28 cellular contexts compared by ENCODE assay signal in the genomic region with DNA sequence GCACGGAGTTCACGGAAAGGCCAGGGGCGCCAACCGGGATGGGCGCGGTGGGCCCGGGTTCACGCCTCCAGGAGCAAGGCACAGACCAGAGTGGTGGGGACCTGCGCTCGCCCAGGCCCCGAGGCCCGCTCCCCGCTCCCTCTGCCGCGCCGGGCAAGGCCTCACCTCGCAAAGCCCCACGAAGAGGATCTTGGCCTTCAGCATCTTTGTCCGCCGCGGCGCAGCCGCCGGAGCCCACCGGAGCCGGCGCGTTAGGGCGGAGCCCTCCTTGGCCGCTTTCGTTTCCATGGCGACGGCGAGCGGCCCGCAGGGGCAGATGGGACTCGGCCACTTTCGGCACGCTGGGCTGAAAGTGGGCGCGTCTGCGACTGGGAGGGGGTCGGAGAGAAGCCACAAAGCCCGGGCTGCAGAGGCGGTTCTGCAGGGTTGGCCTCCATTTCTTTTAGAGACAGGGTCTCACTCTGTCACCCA.
"Had no signal": no experiment of that assay in that cellular context is flagged by ENCODE, and none has a peak within 500 bp of the region (broad histone marks: within the 10 kb centered on the region; RNA-seq: fewer than 3 reads in every experiment).

No MANE protein-coding gene starts in this region.

- H3K9ac ChIP-seq: neural progenitor cell, parathyroid adenoma had no signal

- DNase-seq: heart right ventricle; islet precursor cell; left ventricle myocardium inferior; naive B cell; natural killer cell; nephron progenitor cell; occipital lobe; stimulated activated CD4-positive, alpha-beta T cell treated with anti-CD3 and anti-CD28 coated beads, Interleukin-12 subunit alpha, Interleukin-12 subunit beta, amount 100 ng/mL, for 4 hours; stimulated activated CD4-positive, alpha-beta T cell treated with anti-CD3 and anti-CD28 coated beads, Interleukin-15, amount 100 ng/mL, for 24 hours; stimulated activated CD4-positive, alpha-beta T cell treated with anti-CD3 and anti-CD28 coated beads, Interleukin-2, amount 100 ng/mL, for 24 hours; stimulated activated CD4-positive, alpha-beta T cell treated with anti-CD3 and anti-CD28 coated beads, Interleukin-4, amount 100 ng/mL, for 1 hour; stimulated activated naive B cell treated with anti-CD40 and anti-IgM and Interleukin-4, amounts not matched to agents 10 μg/mL and 1 μg/mL and 100 μg/mL, for 72 hours; stimulated activated naive CD8-positive, alpha-beta T cell treated with anti-CD3 and anti-CD28 coated beads, Interleukin-15, Interleukin-2, amounts not matched to agents 100 U/mL and 50 U/mL, for 24 hours; stomach; uterus had no signal

- H3K79me2 ChIP-seq: hepatocyte, parathyroid adenoma had no signal

- ATAC-seq: heart right ventricle; natural killer cell; right lobe of liver; stimulated activated naive B cell treated with anti-CD40 and anti-IgM and Interleukin-4, amounts not matched to agents 10 μg/mL and 1 μg/mL and 100 μg/mL, for 72 hours; stimulated activated naive CD8-positive, alpha-beta T cell treated with anti-CD3 and anti-CD28 coated beads, Interleukin-15, Interleukin-2, amounts not matched to agents 100 U/mL and 50 U/mL, for 24 hours had no signal

- H3K27me3 ChIP-seq: heart right ventricle, hepatocyte, neural progenitor cell, neutrophil, right atrium auricular region, right lobe of liver, stomach, tibial artery, uterus had no signal

- H3K4me3 ChIP-seq: heart right ventricle, hepatocyte, left ventricle myocardium inferior, lung, neural progenitor cell, right atrium auricular region, right lobe of liver, skin epidermis, stomach, thoracic aorta, tibial artery, uterus had no signal

- H2AFZ ChIP-seq: hepatocyte, neural progenitor cell, parathyroid adenoma had no signal

- H3K36me3 ChIP-seq: heart right ventricle, left ventricle myocardium inferior, neural progenitor cell, neutrophil, right atrium auricular region, right lobe of liver, stomach, thoracic aorta, tibial artery, uterus had no signal

- H3K27me3 Mint-ChIP-seq: memory B cell; naive B cell; progenitor cell of endocrine pancreas; stimulated activated naive B cell treated with anti-CD40 and anti-IgM and Interleukin-4, amounts not matched to agents 10 μg/mL and 1 μg/mL and 100 μg/mL, for 72 hours; type B pancreatic cell had no signal

- H3K4me3 Mint-ChIP-seq: memory B cell; naive B cell; natural killer cell; nephron progenitor cell; stimulated activated naive B cell treated with anti-CD40 and anti-IgM and Interleukin-4, amounts not matched to agents 10 μg/mL and 1 μg/mL and 100 μg/mL, for 72 hours; type B pancreatic cell had no signal

- H3K4me1 Mint-ChIP-seq: memory B cell; naive B cell; natural killer cell; nephron progenitor cell; neural progenitor cell; stimulated activated naive B cell treated with anti-CD40 and anti-IgM and Interleukin-4, amounts not matched to agents 10 μg/mL and 1 μg/mL and 100 μg/mL, for 72 hours had no signal

- H3K4me1 ChIP-seq: heart right ventricle, left ventricle myocardium inferior, neural progenitor cell, parathyroid adenoma, right atrium auricular region, right lobe of liver, stomach, tibial artery, uterus had no signal

- H3K36me3 Mint-ChIP-seq: memory B cell, natural killer cell, type B pancreatic cell had no signal

- H3K4me2 ChIP-seq: hepatocyte, neural progenitor cell had no signal

- H3K27ac Mint-ChIP-seq: memory B cell; naive B cell; natural killer cell; nephron progenitor cell; neural progenitor cell; progenitor cell of endocrine pancreas; stimulated activated naive B cell treated with anti-CD40 and anti-IgM and Interleukin-4, amounts not matched to agents 10 μg/mL and 1 μg/mL and 100 μg/mL, for 72 hours; type B pancreatic cell had no signal

- H3K9me3 ChIP-seq: neutrophil, right lobe of liver, thoracic aorta, uterus had no signal

- H3K27ac ChIP-seq: heart right ventricle, hepatocyte, left ventricle myocardium inferior, neural progenitor cell, neutrophil, parathyroid adenoma, right atrium auricular region, right lobe of liver, skin epidermis, stomach, thoracic aorta, tibial artery, uterus had no signal
